Comparison of ENCODE assay signal across 9 cellular contexts in genomic region chr3:14175383-14176037, GRCh38. TPM values are rescaled to one million over a fixed set of nuclear protein-coding genes. Genes with fewer than 3 reads are reported as not detected.
DNase-seq lines count a peak whose midpoint lies in the region; ATAC-seq, FAIRE-seq and TF ChIP-seq lines count a peak whose summit lies in the region.
"Had no signal": no experiment of that assay in that cellular context is flagged by ENCODE, and none has a peak within 500 bp of the region (broad histone marks: within the 10 kb centered on the region; RNA-seq: fewer than 3 reads in every experiment).

No MANE protein-coding gene starts in this region.

- H3K4me1 Mint-ChIP-seq in astrocyte (ENCODE audit: low read depth, unreplicated experiment): peaks cover 36% of the 10 kb centered on the region

- peaks cover 40% of the 10 kb centered on the region for H4K20me1 ChIP-seq in astrocyte (ENCODE audit: insufficient read depth, low read length)

- H3K4me3 ChIP-seq in astrocyte (ENCODE audit: insufficient read depth, low read depth, low read length) (no peak overlapping the region), aorta (ENCODE audit: low read length in 2 of 2) (no peak overlapping the region)

- H2AFZ ChIP-seq in astrocyte (ENCODE audit: low read depth, low read length): no peak overlapping the region

- H3K79me2 ChIP-seq in astrocyte (ENCODE audit: insufficient read depth, low read length): peaks cover 71% of the 10 kb centered on the region

- POLR2A ChIA-PET in RWPE1 (lab: Yijun Ruan, JAX; ENCODE audit: low non-redundant PET): interaction anchor here (0.6 kb wide), 1 partner anchor 9 kb away, joined by 6 read pairs; no protein-coding TSS in a partner anchor

- H3K36me3 ChIP-seq in astrocyte (ENCODE audit: insufficient read depth, low read length): peaks cover 10% of the 10 kb centered on the region
- H3K36me3 ChIP-seq in aorta (ENCODE audit: control insufficient read depth in 1 of 2, insufficient read depth in 2 of 2, low read length in 1 of 2): peaks cover 4% of the 10 kb centered on the region in 2 donors

- H3K4me2 ChIP-seq in astrocyte (ENCODE audit: low read length): peak overlapping the region; percentile 57

- no peaks in the 10 kb centered on the region for H3K27me3 ChIP-seq in astrocyte (ENCODE audit: insufficient read depth, low read length)
- H3K27me3 ChIP-seq in aorta (ENCODE audit: control insufficient read depth in 1 of 2, insufficient read depth in 2 of 2, low read length in 1 of 2): no peaks in the 10 kb centered on the region

- H3K9ac ChIP-seq in astrocyte (ENCODE audit: low read length): peak overlapping the region; percentile 12

- H3K27ac ChIP-seq in astrocyte (ENCODE audit: low read depth, low read length) (no peak overlapping the region), RWPE1 (no peak overlapping the region), aorta (ENCODE audit: low read depth in 1 of 2, low read length in 2 of 2) (no peak overlapping the region)

- H3K9me3 ChIP-seq in astrocyte (ENCODE audit: insufficient read depth, low read depth, low read length) (no peaks in the 10 kb centered on the region), aorta (ENCODE audit: control insufficient read depth, low read length) (no peaks in the 10 kb centered on the region)

- peak; percentile 59 for DNase-seq in SIG-M5 treated with dmso at 0.1 percent for 504 hours (lab: John Stamatoyannopoulos, UW; ENCODE audit: unreplicated experiment)
- no peak for DNase-seq in SIG-M5 (lab: John Stamatoyannopoulos, UW)
- DNase-seq in SKM-1 (lab: John Stamatoyannopoulos, UW; ENCODE audit: unreplicated experiment): peak; percentile 14
- peak; percentile 60 for DNase-seq in astrocyte (ENCODE audit: low read depth)
- DNase-seq in stimulated activated CD8-positive, alpha-beta memory T cell treated with anti-CD3 and anti-CD28 coated beads, Interleukin-4, amount 100 ng/mL, for 48 hours: peak; percentile 42
- no peak for DNase-seq in RWPE1 (ENCODE audit: low spot score)
- no peak for DNase-seq in aorta
- no peak for DNase-seq in NCI-H2029 treated with DMSO at 0.1 percent for 48 hours (lab: John Stamatoyannopoulos, UW)

- H3K9me3 Mint-ChIP-seq in astrocyte (ENCODE audit: unreplicated experiment): no peaks in the 10 kb centered on the region

- no peak overlapping the region for H3K27ac Mint-ChIP-seq in astrocyte (ENCODE audit: unreplicated experiment)

- H3K27me3 Mint-ChIP-seq in astrocyte (ENCODE audit: low read depth, unreplicated experiment): no peaks in the 10 kb centered on the region

- WGBS in aorta, 2 donors: 65 to 74% methylated on average over 3 of the region's 3 CpGs

- H3K4me1 ChIP-seq in astrocyte (ENCODE audit: insufficient read depth, low read length): peaks cover 35% of the 10 kb centered on the region
- H3K4me1 ChIP-seq in aorta (ENCODE audit: control insufficient read depth in 1 of 2, insufficient read depth in 2 of 2, low read length in 2 of 2): peaks cover 0 to 9% of the 10 kb centered on the region in 2 donors

- CTCF ChIA-PET in RWPE1 (lab: Yijun Ruan, JAX): no interaction called here

- ATAC-seq in aorta (ENCODE audit: low FRiP score): no peak

- TF ChIP-seq CTCF in astrocyte (IDR thresholded peaks at IDR 0.05; ENCODE audit: insufficient read depth, low read depth, low read length): no peak
- TF ChIP-seq CTCF in RWPE1 (conservative IDR thresholded peaks at IDR 0.05; ENCODE audit: low read depth): no peak

- intact Hi-C loops in aorta (cut with DNase I): loop anchor here (5.0 to 10.0 kb wide), 3 partner anchors 33 to 281 kb away; partner anchors contain the start of genes CHCHD4 (in 1 of the 2) and TMEM43 (in 1 of the 2)

- FAIRE-seq in astrocyte (lab: Jason Lieb, UNC): no peak
- FAIRE-seq: A204.1 had no signal

- peak overlapping the region; percentile 62 for H3K4me3 Mint-ChIP-seq in astrocyte (ENCODE audit: unreplicated experiment)

- peaks cover 9% of the 10 kb centered on the region for H3K36me3 Mint-ChIP-seq in astrocyte (ENCODE audit: low read depth, unreplicated experiment)

RNA-seq across cellular contexts. Expression of gene XPC, which starts 2.9 kb away (rescaled TPM):
- total RNA-seq in astrocyte (28.2 and 33.6 TPM in 2 replicates), aorta (10 to 100 TPM; 29.7 to 36.7 TPM)
- 10 to 100 TPM; 14.3 to 37.1 TPM for polyA plus RNA-seq in aorta

RNA-seq across cellular contexts. Expression of gene LSM3, which starts 3.1 kb away (rescaled TPM):
- total RNA-seq in astrocyte (8.4 and 9.5 TPM in 2 replicates), aorta (1 to 10 TPM; 7.1 to 9.0 TPM)
- polyA plus RNA-seq in aorta: 10 to 100 TPM; 11.4 to 19.5 TPM

RNA-seq across cellular contexts. Expression of gene TMEM43, which starts 50.7 kb away (rescaled TPM):
- total RNA-seq in astrocyte: 76.7 and 79.2 TPM in 2 replicates
- total RNA-seq in aorta: 100 to 1,000 TPM; 110 to 132 TPM
- polyA plus RNA-seq in aorta: 100 to 1,000 TPM in 1 of 2 donors, 10 to 100 TPM in 1; 52.0 to 102 TPM

RNA-seq across cellular contexts. Expression of gene CHCHD4, which starts 50.8 kb away (rescaled TPM):
- total RNA-seq in astrocyte (10.3 TPM in 2 replicates), aorta (1 to 10 TPM; 7.5 to 9.4 TPM)
- 10 to 100 TPM in 1 of 2 donors, 1 to 10 TPM in 1; 8.6 to 12.0 TPM for polyA plus RNA-seq in aorta

Comparison
In these comparisons a context has a peak if more than half of its experiments do, and no peak if none do; other contexts are left out.
1. DNase-seq: peak in SIG-M5 treated with dmso at 0.1 percent for 504 hours (single experiment), SKM-1 (single experiment), astrocyte (single experiment) and stimulated activated CD8-positive, alpha-beta memory T cell treated with anti-CD3 and anti-CD28 coated beads, Interleukin-4, amount 100 ng/mL, for 48 hours (single experiment); none in SIG-M5 (single experiment), RWPE1 (single experiment), aorta (0 of 2) and NCI-H2029 treated with DMSO at 0.1 percent for 48 hours (single experiment).